In genomic region chr6:157226761-157227160, GRCh38 we compare ENCODE assay signal across 1 cellular context.
TF ChIP-seq lines count a peak whose summit lies in the region.

No MANE protein-coding gene starts in this region.

TF ChIP-seq in K562, 482 proteins besides CTCF, POLR2A, EP300 and RAD21 (continued from another document and continues in another):
- TF ChIP-seq, protein P1, sequence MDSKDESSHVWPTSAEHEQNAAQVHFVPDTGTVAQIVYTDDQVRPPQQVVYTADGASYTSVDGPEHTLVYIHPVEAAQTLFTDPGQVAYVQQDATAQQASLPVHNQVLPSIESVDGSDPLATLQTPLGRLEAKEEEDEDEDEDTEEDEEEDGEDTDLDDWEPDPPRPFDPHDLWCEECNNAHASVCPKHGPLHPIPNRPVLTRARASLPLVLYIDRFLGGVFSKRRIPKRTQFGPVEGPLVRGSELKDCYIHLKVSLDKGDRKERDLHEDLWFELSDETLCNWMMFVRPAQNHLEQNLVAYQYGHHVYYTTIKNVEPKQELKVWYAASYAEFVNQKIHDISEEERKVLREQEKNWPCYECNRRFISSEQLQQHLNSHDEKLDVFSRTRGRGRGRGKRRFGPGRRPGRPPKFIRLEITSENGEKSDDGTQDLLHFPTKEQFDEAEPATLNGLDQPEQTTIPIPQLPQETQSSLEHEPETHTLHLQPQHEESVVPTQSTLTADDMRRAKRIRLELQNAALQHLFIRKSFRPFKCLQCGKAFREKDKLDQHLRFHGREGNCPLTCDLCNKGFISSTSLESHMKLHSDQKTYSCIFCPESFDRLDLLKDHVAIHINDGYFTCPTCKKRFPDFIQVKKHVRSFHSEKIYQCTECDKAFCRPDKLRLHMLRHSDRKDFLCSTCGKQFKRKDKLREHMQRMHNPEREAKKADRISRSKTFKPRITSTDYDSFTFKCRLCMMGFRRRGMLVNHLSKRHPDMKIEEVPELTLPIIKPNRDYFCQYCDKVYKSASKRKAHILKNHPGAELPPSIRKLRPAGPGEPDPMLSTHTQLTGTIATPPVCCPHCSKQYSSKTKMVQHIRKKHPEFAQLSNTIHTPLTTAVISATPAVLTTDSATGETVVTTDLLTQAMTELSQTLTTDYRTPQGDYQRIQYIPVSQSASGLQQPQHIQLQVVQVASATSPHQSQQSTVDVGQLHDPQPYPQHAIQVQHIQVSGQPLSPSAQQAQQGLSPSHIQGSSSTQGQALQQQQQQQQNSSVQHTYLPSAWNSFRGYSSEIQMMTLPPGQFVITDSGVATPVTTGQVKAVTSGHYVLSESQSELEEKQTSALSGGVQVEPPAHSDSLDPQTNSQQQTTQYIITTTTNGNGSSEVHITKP (IDR thresholded peaks at IDR 0.05; ENCODE audit: partially characterized antibody) = peak; percentile 91
- TF ChIP-seq OTX1 (CRISPR knock-in tag; IDR thresholded peaks at IDR 0.05) (no peak), POLR2AphosphoS5 (IDR thresholded peaks at IDR 0.05; ENCODE audit: control insufficient read depth, insufficient read depth, low read depth, low read length) (no peak), CREM (IDR thresholded peaks at IDR 0.05; ENCODE audit: low read depth) (no peak), UBTF (IDR thresholded peaks at IDR 0.05; ENCODE audit: borderline replicate concordance in 1 of 2, low read depth in 2 of 2, low read length in 2 of 2) (0 out of 4 replicates have a peak, but pooled peaks of 1 of the 2 experiments have one; percentile 27), LCOR (CRISPR knock-in tag; IDR thresholded peaks at IDR 0.05) (no peak), RHOXF2B (CRISPR knock-in tag; conservative IDR thresholded peaks at IDR 0.05) (no peak), KLF16 (IDR thresholded peaks at IDR 0.05) (peak; percentile 51; the same call in 1 of the 2 replicates), ETV6 (IDR thresholded peaks at IDR 0.05; ENCODE audit: borderline replicate concordance in 1 of 2, low read depth in 2 of 2, low read length in 1 of 2) (no peak), ETV6 (CRISPR knock-in tag; IDR thresholded peaks at IDR 0.05; ENCODE audit: borderline replicate concordance) (no peak), CBFA2T3 (IDR thresholded peaks at IDR 0.05) (peak; percentile 32; the same call in 1 of the 2 replicates), RREB1 (CRISPR knock-in tag; IDR thresholded peaks at IDR 0.05) (no peak), FOXJ2 (tag; IDR thresholded peaks at IDR 0.05) (no peak), POLR3A (IDR thresholded peaks at IDR 0.05; ENCODE audit: borderline replicate concordance, extremely low read depth, insufficient read depth, insufficient read length) (no peak), POLR2G (IDR thresholded peaks at IDR 0.05; ENCODE audit: low read depth, low read length) (no peak), RCOR1 (IDR thresholded peaks at IDR 0.05; ENCODE audit: borderline replicate concordance in 1 of 2, low read depth in 2 of 2, low read length in 2 of 2) (0 out of 4 replicates have a peak, but pooled peaks of 1 of the 2 experiments have one; percentile 5), ARID1B (IDR thresholded peaks at IDR 0.05) (0 out of 2 replicates have a peak, but pooled peaks have one; percentile 33), TCF3 (CRISPR knock-in tag; IDR thresholded peaks at IDR 0.05) (0 out of 2 replicates have a peak, but pooled peaks have one; percentile 8), ZBTB7A (IDR thresholded peaks at IDR 0.05; ENCODE audit: borderline replicate concordance, control insufficient read depth, low read depth, low read length) (no peak)
- TF ChIP-seq, protein P2, sequence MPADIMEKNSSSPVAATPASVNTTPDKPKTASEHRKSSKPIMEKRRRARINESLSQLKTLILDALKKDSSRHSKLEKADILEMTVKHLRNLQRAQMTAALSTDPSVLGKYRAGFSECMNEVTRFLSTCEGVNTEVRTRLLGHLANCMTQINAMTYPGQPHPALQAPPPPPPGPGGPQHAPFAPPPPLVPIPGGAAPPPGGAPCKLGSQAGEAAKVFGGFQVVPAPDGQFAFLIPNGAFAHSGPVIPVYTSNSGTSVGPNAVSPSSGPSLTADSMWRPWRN (IDR thresholded peaks at IDR 0.05; ENCODE audit: low read depth) = no peak
- TF ChIP-seq, protein P3, sequence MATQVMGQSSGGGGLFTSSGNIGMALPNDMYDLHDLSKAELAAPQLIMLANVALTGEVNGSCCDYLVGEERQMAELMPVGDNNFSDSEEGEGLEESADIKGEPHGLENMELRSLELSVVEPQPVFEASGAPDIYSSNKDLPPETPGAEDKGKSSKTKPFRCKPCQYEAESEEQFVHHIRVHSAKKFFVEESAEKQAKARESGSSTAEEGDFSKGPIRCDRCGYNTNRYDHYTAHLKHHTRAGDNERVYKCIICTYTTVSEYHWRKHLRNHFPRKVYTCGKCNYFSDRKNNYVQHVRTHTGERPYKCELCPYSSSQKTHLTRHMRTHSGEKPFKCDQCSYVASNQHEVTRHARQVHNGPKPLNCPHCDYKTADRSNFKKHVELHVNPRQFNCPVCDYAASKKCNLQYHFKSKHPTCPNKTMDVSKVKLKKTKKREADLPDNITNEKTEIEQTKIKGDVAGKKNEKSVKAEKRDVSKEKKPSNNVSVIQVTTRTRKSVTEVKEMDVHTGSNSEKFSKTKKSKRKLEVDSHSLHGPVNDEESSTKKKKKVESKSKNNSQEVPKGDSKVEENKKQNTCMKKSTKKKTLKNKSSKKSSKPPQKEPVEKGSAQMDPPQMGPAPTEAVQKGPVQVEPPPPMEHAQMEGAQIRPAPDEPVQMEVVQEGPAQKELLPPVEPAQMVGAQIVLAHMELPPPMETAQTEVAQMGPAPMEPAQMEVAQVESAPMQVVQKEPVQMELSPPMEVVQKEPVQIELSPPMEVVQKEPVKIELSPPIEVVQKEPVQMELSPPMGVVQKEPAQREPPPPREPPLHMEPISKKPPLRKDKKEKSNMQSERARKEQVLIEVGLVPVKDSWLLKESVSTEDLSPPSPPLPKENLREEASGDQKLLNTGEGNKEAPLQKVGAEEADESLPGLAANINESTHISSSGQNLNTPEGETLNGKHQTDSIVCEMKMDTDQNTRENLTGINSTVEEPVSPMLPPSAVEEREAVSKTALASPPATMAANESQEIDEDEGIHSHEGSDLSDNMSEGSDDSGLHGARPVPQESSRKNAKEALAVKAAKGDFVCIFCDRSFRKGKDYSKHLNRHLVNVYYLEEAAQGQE (CRISPR knock-in tag; IDR thresholded peaks at IDR 0.05; ENCODE audit: low read depth) = no peak
- TF ChIP-seq, protein P4, sequence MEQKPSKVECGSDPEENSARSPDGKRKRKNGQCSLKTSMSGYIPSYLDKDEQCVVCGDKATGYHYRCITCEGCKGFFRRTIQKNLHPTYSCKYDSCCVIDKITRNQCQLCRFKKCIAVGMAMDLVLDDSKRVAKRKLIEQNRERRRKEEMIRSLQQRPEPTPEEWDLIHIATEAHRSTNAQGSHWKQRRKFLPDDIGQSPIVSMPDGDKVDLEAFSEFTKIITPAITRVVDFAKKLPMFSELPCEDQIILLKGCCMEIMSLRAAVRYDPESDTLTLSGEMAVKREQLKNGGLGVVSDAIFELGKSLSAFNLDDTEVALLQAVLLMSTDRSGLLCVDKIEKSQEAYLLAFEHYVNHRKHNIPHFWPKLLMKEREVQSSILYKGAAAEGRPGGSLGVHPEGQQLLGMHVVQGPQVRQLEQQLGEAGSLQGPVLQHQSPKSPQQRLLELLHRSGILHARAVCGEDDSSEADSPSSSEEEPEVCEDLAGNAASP (IDR thresholded peaks at IDR 0.05) = no peak
- TF ChIP-seq, protein P5, sequence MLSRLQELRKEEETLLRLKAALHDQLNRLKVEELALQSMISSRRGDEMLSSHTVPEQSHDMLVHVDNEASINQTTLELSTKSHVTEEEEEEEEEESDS (CRISPR knock-in tag; IDR thresholded peaks at IDR 0.05) = no peak
